2 cellular contexts compared by ENCODE assay signal in genomic region chr13:99930925-99931324, GRCh38.
TF ChIP-seq lines count a peak whose summit lies in the region.

No MANE protein-coding gene starts in this region.

TF ChIP-seq in GM23338, 12 proteins besides CTCF, POLR2A, EP300 and RAD21 (continued from another document):
- TF ChIP-seq ZNF462 (CRISPR knock-in tag; IDR thresholded peaks at IDR 0.05) = no peak
- no peak for TF ChIP-seq STAT1 (IDR thresholded peaks at IDR 0.05; ENCODE audit: unreplicated experiment)
- no peak for TF ChIP-seq REST (IDR thresholded peaks at IDR 0.05; ENCODE audit: unreplicated experiment)
- TF ChIP-seq ETS1 (IDR thresholded peaks at IDR 0.05) = no peak
- no peak for TF ChIP-seq ZNF331 (CRISPR knock-in tag; IDR thresholded peaks at IDR 0.05; ENCODE audit: low read depth)

TF ChIP-seq in WTC11, 78 proteins besides CTCF, POLR2A, EP300 and RAD21 (continued from another document):
- no peak for TF ChIP-seq SMAD4 (CRISPR knock-in tag; IDR thresholded peaks at IDR 0.05)
- TF ChIP-seq E2F5 (CRISPR knock-in tag; IDR thresholded peaks at IDR 0.05) = no peak
- TF ChIP-seq ZBTB43 (CRISPR knock-in tag; IDR thresholded peaks at IDR 0.05) = no peak
- no peak for TF ChIP-seq CBFB (CRISPR knock-in tag; IDR thresholded peaks at IDR 0.05; ENCODE audit: low read depth)
- TF ChIP-seq ZNF423 (CRISPR knock-in tag; IDR thresholded peaks at IDR 0.05) = no peak
- TF ChIP-seq ATF3 (CRISPR knock-in tag; conservative IDR thresholded peaks at IDR 0.05) = no peak
- no peak for TF ChIP-seq ZMAT4 (CRISPR knock-in tag; IDR thresholded peaks at IDR 0.05)
- TF ChIP-seq PREB (CRISPR knock-in tag; IDR thresholded peaks at IDR 0.05; ENCODE audit: borderline replicate concordance) = no peak
- TF ChIP-seq USF2 (CRISPR knock-in tag; IDR thresholded peaks at IDR 0.05) = no peak
TF ChIP-seq in WTC11: peak in this region for 0.
